13 cellular contexts compared by ENCODE assay signal in genomic region chr2:34105015-34105767, GRCh38.
A peak's percentile ranks its signal among the peaks of the same experiment; 100 is the strongest.
DNase-seq lines count a peak whose midpoint lies in the region; ATAC-seq and TF ChIP-seq lines count a peak whose summit lies in the region.
"Had no signal": no experiment of that assay in that cellular context is flagged by ENCODE, and none has a peak within 500 bp of the region (broad histone marks: within the 10 kb centered on the region; RNA-seq: fewer than 3 reads in every experiment).

No MANE protein-coding gene starts in this region.

- no peak overlapping the region for H2AFZ ChIP-seq in fibroblast of lung (ENCODE audit: low read length)

- H3K27ac ChIP-seq in RWPE1 (no peak overlapping the region), fibroblast of lung (ENCODE audit: insufficient read depth, low read length) (no peak overlapping the region)
- H3K27ac ChIP-seq: HL-60 had no signal

- H3K27me3 Mint-ChIP-seq in osteocyte (ENCODE audit: unreplicated experiment) = no peaks in the 10 kb centered on the region
- peaks cover 12% of the 10 kb centered on the region for H3K27me3 Mint-ChIP-seq in activated naive CD4-positive, alpha-beta T cell treated with anti-CD3 and anti-CD28 coated beads for 36 hours (ENCODE audit: low read depth)

- no peak overlapping the region for H3K4me3 Mint-ChIP-seq in osteocyte (ENCODE audit: unreplicated experiment)
- H3K4me3 Mint-ChIP-seq in activated naive CD4-positive, alpha-beta T cell treated with anti-CD3 and anti-CD28 coated beads for 36 hours = no peak overlapping the region
- H3K4me3 Mint-ChIP-seq: activated naive CD8-positive, alpha-beta T cell treated with anti-CD3 and anti-CD28 coated beads for 36 hours had no signal

- CTCF ChIA-PET in RWPE1 (lab: Yijun Ruan, JAX) = interaction anchor here (0.6 kb wide), 1 partner anchor 83 kb away, joined by 4 read pairs; no protein-coding TSS in a partner anchor
- CTCF ChIA-PET in activated naive CD4-positive, alpha-beta T cell treated with anti-CD3 and anti-CD28 coated beads for 36 hours (lab: Charles Lee) = no interaction called here

- H3K4me2 ChIP-seq in fibroblast of lung (ENCODE audit: extremely low read depth, insufficient read depth, low read length) = peak overlapping the region; percentile 48

- no peak overlapping the region for H3K9ac ChIP-seq in fibroblast of lung (ENCODE audit: insufficient read depth, low read length)

- peak; percentile 69 for DNase-seq in Daoy (ENCODE audit: low read depth)
- peak; percentile 82 for DNase-seq in RWPE1 (ENCODE audit: low spot score)
- DNase-seq in fibroblast of lung (ENCODE audit: low read depth in 2 of 2) = peak; percentile 89
- DNase-seq in osteocyte (ENCODE audit: extremely low spot score, unreplicated experiment) = no peak
- no peak for DNase-seq in activated naive CD4-positive, alpha-beta T cell treated with anti-CD3 and anti-CD28 coated beads for 36 hours
- no peak for DNase-seq in amygdala (lab: John Stamatoyannopoulos, UW)
- DNase-seq: activated naive CD8-positive, alpha-beta T cell treated with anti-CD3 and anti-CD28 coated beads for 36 hours; hippocampal formation; NCI-H1048; substantia nigra had no signal

- H3K9me3 Mint-ChIP-seq in osteocyte (ENCODE audit: unreplicated experiment) = no peaks in the 10 kb centered on the region
- no peaks in the 10 kb centered on the region for H3K9me3 Mint-ChIP-seq in activated naive CD4-positive, alpha-beta T cell treated with anti-CD3 and anti-CD28 coated beads for 36 hours
- H3K9me3 Mint-ChIP-seq: activated naive CD8-positive, alpha-beta T cell treated with anti-CD3 and anti-CD28 coated beads for 36 hours had no signal

- no peaks in the 10 kb centered on the region for H3K9me3 ChIP-seq in fibroblast of lung (ENCODE audit: control insufficient read depth, insufficient read depth, low read depth, low read length)

- POLR2A ChIA-PET in RWPE1 (lab: Yijun Ruan, JAX; ENCODE audit: low non-redundant PET) = no interaction called here

- H3K36me3 Mint-ChIP-seq in osteocyte (ENCODE audit: unreplicated experiment) = no peaks in the 10 kb centered on the region
- H3K36me3 Mint-ChIP-seq in activated naive CD4-positive, alpha-beta T cell treated with anti-CD3 and anti-CD28 coated beads for 36 hours (ENCODE audit: low read depth) = no peaks in the 10 kb centered on the region
- H3K36me3 Mint-ChIP-seq: activated naive CD8-positive, alpha-beta T cell treated with anti-CD3 and anti-CD28 coated beads for 36 hours had no signal

- no peak overlapping the region for H3K4me3 ChIP-seq in fibroblast of lung (replicated peaks in 1 of 4; ENCODE audit: control extremely low read depth in 1 of 4, insufficient read depth in 1 of 4, low read depth in 3 of 4, low read length in 4 of 4)

- TF ChIP-seq CTCF in RWPE1 (conservative IDR thresholded peaks at IDR 0.05; ENCODE audit: low read depth) (no peak), fibroblast of lung (conservative IDR thresholded peaks at IDR 0.05 in 1 of 2, IDR thresholded peaks at IDR 0.05 in 1 of 2; ENCODE audit: low read depth in 1 of 2, low read length in 2 of 2) (no peak), osteocyte (IDR thresholded peaks at IDR 0.05) (no peak)

- no peaks in the 10 kb centered on the region for H4K20me1 ChIP-seq in fibroblast of lung (ENCODE audit: control insufficient read depth, extremely low read depth, insufficient read depth, low read length)

- no peaks in the 10 kb centered on the region for H3K36me3 ChIP-seq in fibroblast of lung (ENCODE audit: control insufficient read depth, insufficient read depth, low read length)

- intact Hi-C loops in activated naive CD4-positive, alpha-beta T cell treated with anti-CD3 and anti-CD28 coated beads for 36 hours (cut with micrococcal nuclease) = no loop called here

- no peaks in the 10 kb centered on the region for H3K79me2 ChIP-seq in fibroblast of lung (ENCODE audit: control insufficient read depth, insufficient read depth, low read length)

- peaks cover 29% of the 10 kb centered on the region for H3K4me1 Mint-ChIP-seq in osteocyte (ENCODE audit: unreplicated experiment)
- no peaks in the 10 kb centered on the region for H3K4me1 Mint-ChIP-seq in activated naive CD4-positive, alpha-beta T cell treated with anti-CD3 and anti-CD28 coated beads for 36 hours (ENCODE audit: low read depth)
- H3K4me1 Mint-ChIP-seq: activated naive CD8-positive, alpha-beta T cell treated with anti-CD3 and anti-CD28 coated beads for 36 hours had no signal

- peak overlapping the region; percentile 86 for H3K27ac Mint-ChIP-seq in osteocyte (ENCODE audit: unreplicated experiment)
- H3K27ac Mint-ChIP-seq in activated naive CD4-positive, alpha-beta T cell treated with anti-CD3 and anti-CD28 coated beads for 36 hours = no peak overlapping the region
- H3K27ac Mint-ChIP-seq: activated naive CD8-positive, alpha-beta T cell treated with anti-CD3 and anti-CD28 coated beads for 36 hours had no signal

- H3K4me1 ChIP-seq in fibroblast of lung (ENCODE audit: control insufficient read depth, extremely low read depth, insufficient read depth, low read length) = no peaks in the 10 kb centered on the region

- H3K27me3 ChIP-seq in fibroblast of lung (ENCODE audit: control insufficient read depth, insufficient read depth, low read length) = no peaks in the 10 kb centered on the region

- no peak for ATAC-seq in HG02642 (IDR thresholded peaks at IDR 0.05; ENCODE audit: poor library complexity, unreplicated experiment)
- no peak for ATAC-seq in GM21717 (IDR thresholded peaks at IDR 0.05; ENCODE audit: unreplicated experiment)

Comparison
In these comparisons a context has a peak if more than half of its experiments do, and no peak if none do; other contexts are left out.
1. DNase-seq: peak in Daoy (single experiment), RWPE1 (single experiment) and fibroblast of lung (2 of 2); none in osteocyte (single experiment), activated naive CD4-positive, alpha-beta T cell treated with anti-CD3 and anti-CD28 coated beads for 36 hours (single experiment) and amygdala (0 of 56).